In the genomic region with DNA sequence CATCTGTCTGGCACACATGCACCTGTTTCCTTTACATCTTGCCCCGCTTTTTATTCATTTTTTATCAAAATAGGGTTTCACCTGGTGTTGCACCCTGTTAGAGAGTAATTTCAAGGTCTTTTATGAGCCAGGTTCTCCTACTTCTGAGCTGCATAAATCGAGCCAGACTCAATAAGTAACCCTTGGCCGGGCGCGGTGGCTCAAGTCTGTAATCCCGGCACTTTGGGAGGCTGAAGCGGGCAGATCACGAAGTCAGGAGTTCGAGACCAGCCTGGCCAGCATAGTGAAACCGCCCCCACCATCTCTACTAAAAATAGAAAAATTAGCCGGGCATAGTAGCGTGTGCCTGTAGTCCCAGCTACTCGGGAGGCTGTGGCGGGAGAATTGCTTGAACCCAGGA, we compare ENCODE assay signal across 8 cellular contexts. TPM values are rescaled to one million over a fixed set of nuclear protein-coding genes. Genes with fewer than 3 reads are reported as not detected.
DNase-seq lines count a peak whose midpoint lies in the region; ATAC-seq, FAIRE-seq and TF ChIP-seq lines count a peak whose summit lies in the region.

No MANE protein-coding gene starts in this region.

- peaks cover 15% of the 10 kb centered on the region for H3K79me2 ChIP-seq in hepatocyte

- H3K27ac ChIP-seq in HEK293 (ENCODE audit: extremely low read depth, low read depth, low read length) = peak overlapping the region; percentile 1; the same call in 1 of the 2 replicates
- H3K27ac ChIP-seq in hepatocyte = peak overlapping the region; percentile 32
- H3K27ac ChIP-seq in small intestine (ENCODE audit: low read depth in 1 of 2, low read length in 1 of 2) = peak overlapping the region; percentile 58 to 99

- peak overlapping the region; percentile 72 for H3K4me2 ChIP-seq in hepatocyte

- no peak for ATAC-seq in activated CD8-positive, alpha-beta T cell treated with anti-CD3 and anti-CD28 coated beads, Interleukin-2, amount 10 ng/mL, durations not matched to agents 7 days and 5 days
- ATAC-seq in HG03565 (IDR thresholded peaks at IDR 0.05; ENCODE audit: unreplicated experiment) (no peak), HG02763 (IDR thresholded peaks at IDR 0.05; ENCODE audit: unreplicated experiment) (no peak), HG02885 (IDR thresholded peaks at IDR 0.05; ENCODE audit: poor library complexity, unreplicated experiment) (no peak)

- POLR2A ChIA-PET in HEK293 (lab: Yijun Ruan, JAX) = no interaction called here
- POLR2A ChIA-PET in activated CD8-positive, alpha-beta T cell treated with anti-CD3 and anti-CD28 coated beads, Interleukin-2, amount 10 ng/mL, durations not matched to agents 7 days and 5 days (lab: Charles Lee) = no interaction called here

- H3K9me2 ChIP-seq in hepatocyte (replicated peaks; ENCODE audit: insufficient read depth) = no peaks in the 10 kb centered on the region

- peak overlapping the region; percentile 99 for H3K27ac Mint-ChIP-seq in activated CD8-positive, alpha-beta T cell treated with anti-CD3 and anti-CD28 coated beads, Interleukin-2, amount 10 ng/mL, durations not matched to agents 7 days and 5 days

- H3K4me3 ChIP-seq in HEK293 (ENCODE audit: low read depth, low read length) (peak overlapping the region; percentile 100), hepatocyte (peak overlapping the region; percentile 18), small intestine (ENCODE audit: low read depth in 1 of 2, low read length in 2 of 2) (peak overlapping the region in 1 of 2 donors; percentile 38)

- no peaks in the 10 kb centered on the region for H3K9me3 Mint-ChIP-seq in activated CD8-positive, alpha-beta T cell treated with anti-CD3 and anti-CD28 coated beads, Interleukin-2, amount 10 ng/mL, durations not matched to agents 7 days and 5 days (ENCODE audit: insufficient read depth)

- FAIRE-seq in small intestine (lab: Jason Lieb, UNC) = no peak

- H3K4me1 Mint-ChIP-seq in activated CD8-positive, alpha-beta T cell treated with anti-CD3 and anti-CD28 coated beads, Interleukin-2, amount 10 ng/mL, durations not matched to agents 7 days and 5 days (ENCODE audit: low read depth) = peaks cover 12% of the 10 kb centered on the region

- no peaks in the 10 kb centered on the region for H3K9me3 ChIP-seq in HEK293 (ENCODE audit: control insufficient read depth, insufficient read depth, low read depth, low read length)
- no peaks in the 10 kb centered on the region for H3K9me3 ChIP-seq in hepatocyte (ENCODE audit: low read depth)
- H3K9me3 ChIP-seq in small intestine (ENCODE audit: control insufficient read depth, low read depth) = no peaks in the 10 kb centered on the region

- TF ChIP-seq CTCF in HEK293 (tag by site-specific recombination; IDR thresholded peaks at IDR 0.05) (no peak), hepatocyte (IDR thresholded peaks at IDR 0.05; ENCODE audit: poor library complexity) (no peak)

- WGBS in hepatocyte (ENCODE audit: low lambda C conversion rate, missing lambda C conversion rate) = 85% methylated on average over 14 of the region's 14 CpGs
- WGBS in small intestine, 3 donors = 18 to 62% (median 39%) methylated on average over 14 of the region's 14 CpGs

- H3K36me3 Mint-ChIP-seq in activated CD8-positive, alpha-beta T cell treated with anti-CD3 and anti-CD28 coated beads, Interleukin-2, amount 10 ng/mL, durations not matched to agents 7 days and 5 days (ENCODE audit: low read depth) = peaks cover 6% of the 10 kb centered on the region

- CTCF ChIA-PET in HEK293 (lab: Yijun Ruan, JAX) = no interaction called here
- CTCF ChIA-PET in activated CD8-positive, alpha-beta T cell treated with anti-CD3 and anti-CD28 coated beads, Interleukin-2, amount 10 ng/mL, durations not matched to agents 7 days and 5 days (lab: Charles Lee) = no interaction called here

- peak overlapping the region; percentile 83 for H3K4me3 Mint-ChIP-seq in activated CD8-positive, alpha-beta T cell treated with anti-CD3 and anti-CD28 coated beads, Interleukin-2, amount 10 ng/mL, durations not matched to agents 7 days and 5 days

- H2AFZ ChIP-seq in hepatocyte = peak overlapping the region; percentile 74

- no peak for DNase-seq in activated CD8-positive, alpha-beta T cell treated with anti-CD3 and anti-CD28 coated beads, Interleukin-2, amount 10 ng/mL, durations not matched to agents 7 days and 5 days
- no peak for DNase-seq in hepatocyte (ENCODE audit: low spot score)
- peak; percentile 51 for DNase-seq in small intestine
- no peak for DNase-seq in SIG-M5 (lab: John Stamatoyannopoulos, UW)

- H3K4me1 ChIP-seq in HEK293 (ENCODE audit: control insufficient read depth, insufficient read depth, low read length) (no peaks in the 10 kb centered on the region), hepatocyte (ENCODE audit: insufficient read depth) (peaks cover 10% of the 10 kb centered on the region), small intestine (ENCODE audit: control insufficient read depth in 2 of 2, insufficient read depth in 1 of 2, low read depth in 1 of 2, low read length in 1 of 2) (no peaks in the 10 kb centered on the region)

- H3K27me3 Mint-ChIP-seq in activated CD8-positive, alpha-beta T cell treated with anti-CD3 and anti-CD28 coated beads, Interleukin-2, amount 10 ng/mL, durations not matched to agents 7 days and 5 days (ENCODE audit: low read depth) = no peaks in the 10 kb centered on the region

- H3K27me3 ChIP-seq in hepatocyte (no peaks in the 10 kb centered on the region), small intestine (ENCODE audit: control insufficient read depth in 2 of 2, insufficient read depth in 2 of 2, low read length in 2 of 2) (no peaks in the 10 kb centered on the region)

- H3K36me3 ChIP-seq in HEK293 (ENCODE audit: control insufficient read depth in 2 of 2, insufficient read depth in 1 of 2, low read length in 2 of 2) (peaks cover 4 to 7% of the 10 kb centered on the region in 2 experiments; a peak in 2 of 3 replicates), hepatocyte (replicated peaks; ENCODE audit: insufficient read depth, low read depth) (no peaks in the 10 kb centered on the region), small intestine (ENCODE audit: control insufficient read depth in 2 of 2, insufficient read depth in 2 of 2, low read length in 2 of 2) (no peaks in the 10 kb centered on the region)

- no peaks in the 10 kb centered on the region for H4K20me1 ChIP-seq in hepatocyte (ENCODE audit: insufficient read depth, poor library complexity, severe bottlenecking)

TF ChIP-seq in HEK293, 187 proteins besides CTCF, POLR2A, EP300 and RAD21:
- no peak for TF ChIP-seq REPIN1 (tag by site-specific recombination; IDR thresholded peaks at IDR 0.05; ENCODE audit: low read depth)
- TF ChIP-seq, protein P1, sequence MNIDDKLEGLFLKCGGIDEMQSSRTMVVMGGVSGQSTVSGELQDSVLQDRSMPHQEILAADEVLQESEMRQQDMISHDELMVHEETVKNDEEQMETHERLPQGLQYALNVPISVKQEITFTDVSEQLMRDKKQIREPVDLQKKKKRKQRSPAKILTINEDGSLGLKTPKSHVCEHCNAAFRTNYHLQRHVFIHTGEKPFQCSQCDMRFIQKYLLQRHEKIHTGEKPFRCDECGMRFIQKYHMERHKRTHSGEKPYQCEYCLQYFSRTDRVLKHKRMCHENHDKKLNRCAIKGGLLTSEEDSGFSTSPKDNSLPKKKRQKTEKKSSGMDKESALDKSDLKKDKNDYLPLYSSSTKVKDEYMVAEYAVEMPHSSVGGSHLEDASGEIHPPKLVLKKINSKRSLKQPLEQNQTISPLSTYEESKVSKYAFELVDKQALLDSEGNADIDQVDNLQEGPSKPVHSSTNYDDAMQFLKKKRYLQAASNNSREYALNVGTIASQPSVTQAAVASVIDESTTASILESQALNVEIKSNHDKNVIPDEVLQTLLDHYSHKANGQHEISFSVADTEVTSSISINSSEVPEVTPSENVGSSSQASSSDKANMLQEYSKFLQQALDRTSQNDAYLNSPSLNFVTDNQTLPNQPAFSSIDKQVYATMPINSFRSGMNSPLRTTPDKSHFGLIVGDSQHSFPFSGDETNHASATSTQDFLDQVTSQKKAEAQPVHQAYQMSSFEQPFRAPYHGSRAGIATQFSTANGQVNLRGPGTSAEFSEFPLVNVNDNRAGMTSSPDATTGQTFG (tag by site-specific recombination; IDR thresholded peaks at IDR 0.05; ENCODE audit: borderline replicate concordance) = no peak
- TF ChIP-seq ZNF391 (tag by site-specific recombination; IDR thresholded peaks at IDR 0.05; ENCODE audit: borderline replicate concordance, low read depth) = no peak

RNA-seq across cellular contexts. Expression of a gene that starts 1.0 kb away (rescaled TPM):
- 10 to 100 TPM; 41.8 to 44.6 TPM for total RNA-seq in activated CD8-positive, alpha-beta T cell treated with anti-CD3 and anti-CD28 coated beads, Interleukin-2, amount 10 ng/mL, durations not matched to agents 7 days and 5 days
- total RNA-seq in hepatocyte = 13.0 and 24.3 TPM in 2 replicates
- polyA plus RNA-seq in hepatocyte (21.1 and 22.4 TPM in 2 replicates), small intestine (10 to 100 TPM in 2 of 3 donors, 1 to 10 TPM in 1; 4.9 to 12.3 (median 11.4) TPM)

Comparison
In these comparisons a context has a peak if more than half of its experiments do, and no peak if none do; other contexts are left out.
1. H3K27ac ChIP-seq: peak in every context shown above with its lines; median percentile 78 in small intestine; 32 in hepatocyte; 1 in HEK293.